29 cellular contexts compared by ENCODE assay signal in genomic region chr5:123856736-123857135, GRCh38.
"Had no signal": no experiment of that assay in that cellular context is flagged by ENCODE, and none has a peak within 500 bp of the region (broad histone marks: within the 10 kb centered on the region; RNA-seq: fewer than 3 reads in every experiment).

No MANE protein-coding gene starts in this region.

- H3K4me1 ChIP-seq: esophagus muscularis mucosa, foreskin keratinocyte, heart left ventricle, left ventricle myocardium inferior, right lobe of liver, uterus had no signal

- H2AFZ ChIP-seq: neural progenitor cell had no signal

- ATAC-seq: activated naive CD8-positive, alpha-beta T cell treated with anti-CD3 and anti-CD28 coated beads, Interleukin-2, amount 50 U/mL, for 24 hours; foreskin keratinocyte; heart left ventricle; naive thymus-derived CD8-positive, alpha-beta T cell; right lobe of liver; stimulated activated memory B cell treated with anti-CD40 and anti-IgM and Interleukin-4, amounts not matched to agents 10 μg/mL and 1 μg/mL and 100 μg/mL, for 72 hours; stimulated activated naive CD8-positive, alpha-beta T cell treated with anti-CD3 and anti-CD28 coated beads, Interleukin-15, amount 100 ng/mL, for 72 hours; WTC11 had no signal

- H3K4me3 ChIP-seq: esophagus muscularis mucosa, heart left ventricle, left ventricle myocardium inferior, lung, neural progenitor cell, right lobe of liver, skin epidermis, uterus had no signal

- DNase-seq: activated CD4-positive, alpha-beta memory T cell treated with anti-CD3 and anti-CD28 coated beads, Interleukin-2, amount 10 ng/mL, durations not matched to agents 7 days and 5 days; activated CD4-positive, alpha-beta T cell treated with anti-CD3 and anti-CD28 coated beads for 1 hour; activated CD4-positive, alpha-beta T cell treated with anti-CD3 and anti-CD28 coated beads, Interleukin-2, amount 10 ng/mL, durations not matched to agents 7 days and 5 days; activated CD8-positive, alpha-beta memory T cell treated with anti-CD3 and anti-CD28 coated beads, Interleukin-2, amount 50 U/mL, for 48 hours; activated gamma-delta T cell; activated naive CD4-positive, alpha-beta T cell treated with anti-CD3 and anti-CD28 coated beads, Interleukin-2, amount 10 ng/mL, durations not matched to agents 7 days and 5 days; activated naive CD8-positive, alpha-beta T cell treated with anti-CD3 and anti-CD28 coated beads, Interleukin-2, amount 50 U/mL, for 24 hours; activated T-cell treated with anti-CD3 and anti-CD28 coated beads, Interleukin-2, amount 50 U/mL, for 24 hours; dermis blood vessel endothelial cell; effector CD4-positive, alpha-beta T cell; foreskin keratinocyte; heart left ventricle; left ventricle myocardium inferior; naive thymus-derived CD8-positive, alpha-beta T cell; occipital lobe; posterior cingulate gyrus; right lobe of liver; stimulated activated CD4-positive, alpha-beta T cell treated with anti-CD3 and anti-CD28 coated beads, Interleukin-12 subunit alpha, Interleukin-12 subunit beta, amount 100 ng/mL, for 4 hours; stimulated activated CD4-positive, alpha-beta T cell treated with anti-CD3 and anti-CD28 coated beads, Interleukin-4, amount 100 ng/mL, for 24 hours; stimulated activated CD8-positive, alpha-beta memory T cell treated with anti-CD3 and anti-CD28 coated beads, Interleukin-4, amount 100 ng/mL, for 48 hours; stimulated activated naive CD8-positive, alpha-beta T cell treated with anti-CD3 and anti-CD28 coated beads, Interleukin-15, amount 100 ng/mL, for 72 hours; T-helper 2 cell; uterus had no signal

- H3K36me3 ChIP-seq: esophagus muscularis mucosa, heart left ventricle, left ventricle myocardium inferior, neural progenitor cell, right lobe of liver, uterus had no signal

- H3K9ac ChIP-seq: neural progenitor cell had no signal

- H3K4me2 ChIP-seq: neural progenitor cell had no signal

- H3K27me3 ChIP-seq: esophagus muscularis mucosa, foreskin keratinocyte, heart left ventricle, neural progenitor cell, right lobe of liver, uterus had no signal

- H3K27ac ChIP-seq: esophagus muscularis mucosa, foreskin keratinocyte, heart left ventricle, left ventricle myocardium inferior, neural progenitor cell, right lobe of liver, skin epidermis, uterus had no signal

- H3K9me3 ChIP-seq: esophagus muscularis mucosa, right lobe of liver, uterus had no signal
